8 cellular contexts compared by ENCODE assay signal in genomic region chr3:101685870-101686307, GRCh38. TPM values are rescaled to one million over a fixed set of nuclear protein-coding genes. Genes with fewer than 3 reads are reported as not detected.
DNase-seq lines count a peak whose midpoint lies in the region; TF ChIP-seq lines count a peak whose summit lies in the region.

No MANE protein-coding gene starts in this region.

- H3K27me3 ChIP-seq in endocrine pancreas (ENCODE audit: control insufficient read depth, insufficient read depth, low read length): no peaks in the 10 kb centered on the region

- H3K36me3 Mint-ChIP-seq in activated CD4-positive, alpha-beta T cell treated with anti-CD3 and anti-CD28 coated beads, Interleukin-2, amount 10 ng/mL, durations not matched to agents 24 days and 14 days (ENCODE audit: low read depth): peaks cover 52% of the 10 kb centered on the region
- H3K36me3 Mint-ChIP-seq in nephron (ENCODE audit: low read depth): peaks cover 33% of the 10 kb centered on the region

- H3K4me3 ChIP-seq in NB4 (ENCODE audit: low read depth, low read length): peak overlapping the region; percentile 80
- H3K4me3 ChIP-seq in endocrine pancreas (ENCODE audit: control insufficient read depth, insufficient read depth, low read length): peak overlapping the region; percentile 99

- H3K4me3 Mint-ChIP-seq in activated CD4-positive, alpha-beta T cell treated with anti-CD3 and anti-CD28 coated beads, Interleukin-2, amount 10 ng/mL, durations not matched to agents 24 days and 14 days: peak overlapping the region; percentile 98
- H3K4me3 Mint-ChIP-seq in nephron: peak overlapping the region; percentile 99

- H3K27me3 Mint-ChIP-seq in activated CD4-positive, alpha-beta T cell treated with anti-CD3 and anti-CD28 coated beads, Interleukin-2, amount 10 ng/mL, durations not matched to agents 24 days and 14 days: no peaks in the 10 kb centered on the region
- no peaks in the 10 kb centered on the region for H3K27me3 Mint-ChIP-seq in nephron (ENCODE audit: low read depth)

- DNase-seq in activated CD4-positive, alpha-beta T cell treated with anti-CD3 and anti-CD28 coated beads, Interleukin-2, amount 10 ng/mL, durations not matched to agents 24 days and 14 days: no peak
- DNase-seq in activated CD4-positive, alpha-beta T cell treated with anti-CD3 and anti-CD28 coated beads for 48 hours: no peak
- no peak for DNase-seq in NB4 (ENCODE audit: low read depth)
- no peak for DNase-seq in NCI-H510A treated with DMSO at 0.1 percent for 48 hours (lab: John Stamatoyannopoulos, UW)
- DNase-seq in HuH-7.5 (ENCODE audit: low spot score): no peak
- no peak for DNase-seq in GM19240 (ENCODE audit: insufficient read length, low spot score)

- peaks cover 12% of the 10 kb centered on the region for H3K4me1 ChIP-seq in endocrine pancreas (ENCODE audit: control insufficient read depth, insufficient read depth, low read length)

- TF ChIP-seq POLR2A in NB4 (IDR thresholded peaks at IDR 0.05; ENCODE audit: extremely low read depth, insufficient read length): no peak

- H3K9me3 ChIP-seq in endocrine pancreas (ENCODE audit: control insufficient read depth, low read length): no peaks in the 10 kb centered on the region

- peak overlapping the region; percentile 100 for H3K9ac ChIP-seq in endocrine pancreas (ENCODE audit: control insufficient read depth, insufficient read depth, low read length)

- H3K9me3 Mint-ChIP-seq in activated CD4-positive, alpha-beta T cell treated with anti-CD3 and anti-CD28 coated beads, Interleukin-2, amount 10 ng/mL, durations not matched to agents 24 days and 14 days: no peaks in the 10 kb centered on the region
- H3K9me3 Mint-ChIP-seq in nephron: no peaks in the 10 kb centered on the region

- H3K36me3 ChIP-seq in endocrine pancreas (ENCODE audit: control insufficient read depth, insufficient read depth, low read length): peaks cover 8% of the 10 kb centered on the region

- H3K27ac Mint-ChIP-seq in activated CD4-positive, alpha-beta T cell treated with anti-CD3 and anti-CD28 coated beads, Interleukin-2, amount 10 ng/mL, durations not matched to agents 24 days and 14 days: peak overlapping the region; percentile 98
- peak overlapping the region; percentile 94 to 100 (median 99) for H3K27ac Mint-ChIP-seq in nephron

- peaks cover 23% of the 10 kb centered on the region for H3K4me1 Mint-ChIP-seq in activated CD4-positive, alpha-beta T cell treated with anti-CD3 and anti-CD28 coated beads, Interleukin-2, amount 10 ng/mL, durations not matched to agents 24 days and 14 days
- H3K4me1 Mint-ChIP-seq in nephron: peaks cover 27% of the 10 kb centered on the region

- TF ChIP-seq CTCF in NB4 (IDR thresholded peaks at IDR 0.05; ENCODE audit: low read depth, low read length) (no peak), nephron (IDR thresholded peaks at IDR 0.05; ENCODE audit: unreplicated experiment in 3 of 3) (no peak)

- intact Hi-C loops in activated CD4-positive, alpha-beta T cell treated with anti-CD3 and anti-CD28 coated beads, Interleukin-2, amount 10 ng/mL, durations not matched to agents 24 days and 14 days (cut with micrococcal nuclease): loop anchor here (1.0 to 2.0 kb wide), 4 partner anchors 9 to 165 kb away; partner anchors contain the start of genes CEP97, PCNP and ZBTB11

RNA-seq across cellular contexts. Expression of gene RPL24, which starts 0.6 kb away (rescaled TPM):
- 1,569 and 1,570 TPM in 2 replicates for total RNA-seq in activated CD4-positive, alpha-beta T cell treated with anti-CD3 and anti-CD28 coated beads, Interleukin-2, amount 10 ng/mL, durations not matched to agents 24 days and 14 days

RNA-seq across cellular contexts. Expression of gene ZBTB11, which starts 9.0 kb away (rescaled TPM):
- total RNA-seq in activated CD4-positive, alpha-beta T cell treated with anti-CD3 and anti-CD28 coated beads, Interleukin-2, amount 10 ng/mL, durations not matched to agents 24 days and 14 days: 29.0 and 30.2 TPM in 2 replicates

RNA-seq across cellular contexts. Expression of gene CEP97, which starts 38.5 kb away (rescaled TPM):
- 20.3 and 22.8 TPM in 2 replicates for total RNA-seq in activated CD4-positive, alpha-beta T cell treated with anti-CD3 and anti-CD28 coated beads, Interleukin-2, amount 10 ng/mL, durations not matched to agents 24 days and 14 days
